In the genomic region with DNA sequence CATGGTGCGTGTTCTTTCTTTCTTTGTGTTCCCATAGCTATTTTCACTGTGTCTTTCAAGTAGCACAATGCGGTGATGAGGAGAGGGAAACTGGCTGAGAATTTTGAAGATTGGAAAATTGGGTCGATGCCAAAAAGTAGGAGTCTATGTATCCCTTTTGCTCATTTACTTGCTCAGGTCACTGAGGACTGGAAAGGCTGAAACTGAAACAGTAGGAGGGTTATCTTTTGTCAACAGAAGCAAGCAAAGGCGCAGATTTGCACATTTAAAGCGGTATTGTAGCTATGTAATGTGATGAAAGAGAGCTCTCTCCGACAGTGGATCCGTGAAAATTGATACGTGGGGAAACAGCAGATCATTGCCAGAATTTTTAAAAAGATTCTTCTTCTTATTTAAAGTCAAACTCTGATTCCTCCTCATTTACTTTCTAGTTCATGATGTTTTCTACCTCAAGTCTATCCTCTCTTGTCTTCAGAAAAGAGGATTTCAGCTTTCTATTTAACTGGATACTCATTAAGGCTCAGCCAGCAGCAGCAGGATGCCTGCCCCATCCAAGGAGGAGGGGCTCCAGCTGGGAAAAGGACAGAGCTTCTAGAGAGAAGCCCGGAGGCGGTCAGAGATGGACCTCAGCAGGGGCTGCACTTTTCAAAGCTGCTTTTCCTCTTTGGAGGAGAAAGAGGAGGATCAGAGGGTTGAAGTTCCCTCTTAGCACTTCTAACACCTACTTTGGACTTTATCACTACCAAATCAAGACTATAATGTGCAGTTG, we compare ENCODE assay signal across 9 cellular contexts. TPM values are rescaled to one million over a fixed set of nuclear protein-coding genes. Genes with fewer than 3 reads are reported as not detected.
DNase-seq lines count a peak whose midpoint lies in the region; ATAC-seq and TF ChIP-seq lines count a peak whose summit lies in the region.
"Had no signal": no experiment of that assay in that cellular context is flagged by ENCODE, and none has a peak within 500 bp of the region (broad histone marks: within the 10 kb centered on the region; RNA-seq: fewer than 3 reads in every experiment).

No MANE protein-coding gene starts in this region.

- H3K4me1 Mint-ChIP-seq in brain = peaks cover 47% of the 10 kb centered on the region
- H3K4me1 Mint-ChIP-seq: activated naive CD8-positive, alpha-beta T cell treated with anti-CD3 and anti-CD28 coated beads for 36 hours had no signal

- no peak overlapping the region for H3K27ac ChIP-seq in subcutaneous abdominal adipose tissue (ENCODE audit: low read depth, low read length)

- peak overlapping the region; percentile 31 to 59 (median 49) for H3K4me3 ChIP-seq in subcutaneous abdominal adipose tissue (ENCODE audit: low read depth in 1 of 5, low read length in 5 of 5)

- no peak for ATAC-seq in GM19467 (IDR thresholded peaks at IDR 0.05; ENCODE audit: unreplicated experiment)

- no peaks in the 10 kb centered on the region for H3K27me3 ChIP-seq in subcutaneous abdominal adipose tissue (ENCODE audit: control insufficient read depth in 5 of 5, insufficient read depth in 4 of 5, low read length in 5 of 5)

- no peaks in the 10 kb centered on the region for H3K9me3 ChIP-seq in subcutaneous abdominal adipose tissue (ENCODE audit: control insufficient read depth in 5 of 5, low read length in 5 of 5)

- peaks cover 0 to 11% (median 5%) of the 10 kb centered on the region in 5 experiments for H3K9me3 Mint-ChIP-seq in brain

- H3K27ac Mint-ChIP-seq in brain = peak overlapping the region; percentile 89 to 98 (median 93)
- H3K27ac Mint-ChIP-seq: activated naive CD8-positive, alpha-beta T cell treated with anti-CD3 and anti-CD28 coated beads for 36 hours had no signal

- DNase-seq in NCI-H128 (lab: John Stamatoyannopoulos, UW; ENCODE audit: unreplicated experiment) (peak; percentile 40), inferior parietal cortex (ENCODE audit: extremely low spot score) (peak; percentile 43), Kasumi-1 (lab: John Stamatoyannopoulos, UW) (no peak)
- DNase-seq in activated CD4-positive, alpha-beta T cell treated with anti-CD3 and anti-CD28 coated beads, Interleukin-2, amount 50 U/mL, for 48 hours = no peak
- DNase-seq in activated CD4-positive, alpha-beta T cell treated with anti-CD3 and anti-CD28 coated beads for 48 hours = no peak
- DNase-seq: activated naive CD8-positive, alpha-beta T cell treated with anti-CD3 and anti-CD28 coated beads for 36 hours had no signal

- peaks cover 3% of the 10 kb centered on the region for H3K27me3 Mint-ChIP-seq in brain
- H3K27me3 Mint-ChIP-seq: activated naive CD8-positive, alpha-beta T cell treated with anti-CD3 and anti-CD28 coated beads for 36 hours had no signal

- TF ChIP-seq CTCF in brain (conservative IDR thresholded peaks at IDR 0.05) = no peak

- peak overlapping the region; percentile 79 to 88 (median 84) for H3K4me3 Mint-ChIP-seq in brain
- H3K4me3 Mint-ChIP-seq: activated naive CD8-positive, alpha-beta T cell treated with anti-CD3 and anti-CD28 coated beads for 36 hours had no signal

- H3K9ac ChIP-seq in subcutaneous abdominal adipose tissue (ENCODE audit: low read length in 5 of 5) = peak overlapping the region in 1 of 5 donors; percentile 21

- peaks cover 0 to 10% (median 9%) of the 10 kb centered on the region in 5 donors for H3K4me1 ChIP-seq in subcutaneous abdominal adipose tissue (ENCODE audit: control insufficient read depth in 5 of 5, insufficient read depth in 5 of 5, low read length in 5 of 5)

- no peaks in the 10 kb centered on the region for H3K36me3 Mint-ChIP-seq in brain

- no peaks in the 10 kb centered on the region for H3K36me3 ChIP-seq in subcutaneous abdominal adipose tissue (ENCODE audit: control insufficient read depth in 5 of 5, insufficient read depth in 5 of 5, low read length in 5 of 5)

RNA-seq across cellular contexts. Expression of a gene that starts 15.9 kb away (rescaled TPM):
- 338 TPM for polyA plus RNA-seq in brain (ENCODE audit: insufficient read depth, low read depth, low replicate concordance)

Comparison
In these comparisons a context has a peak if more than half of its experiments do, and no peak if none do; other contexts are left out.
1. DNase-seq: peak in NCI-H128 (single experiment) and inferior parietal cortex (single experiment); none in activated CD4-positive, alpha-beta T cell treated with anti-CD3 and anti-CD28 coated beads, Interleukin-2, amount 50 U/mL, for 48 hours (0 of 2), Kasumi-1 (0 of 2) and activated CD4-positive, alpha-beta T cell treated with anti-CD3 and anti-CD28 coated beads for 48 hours (single experiment).